19 cellular contexts compared by ENCODE assay signal in the genomic region with DNA sequence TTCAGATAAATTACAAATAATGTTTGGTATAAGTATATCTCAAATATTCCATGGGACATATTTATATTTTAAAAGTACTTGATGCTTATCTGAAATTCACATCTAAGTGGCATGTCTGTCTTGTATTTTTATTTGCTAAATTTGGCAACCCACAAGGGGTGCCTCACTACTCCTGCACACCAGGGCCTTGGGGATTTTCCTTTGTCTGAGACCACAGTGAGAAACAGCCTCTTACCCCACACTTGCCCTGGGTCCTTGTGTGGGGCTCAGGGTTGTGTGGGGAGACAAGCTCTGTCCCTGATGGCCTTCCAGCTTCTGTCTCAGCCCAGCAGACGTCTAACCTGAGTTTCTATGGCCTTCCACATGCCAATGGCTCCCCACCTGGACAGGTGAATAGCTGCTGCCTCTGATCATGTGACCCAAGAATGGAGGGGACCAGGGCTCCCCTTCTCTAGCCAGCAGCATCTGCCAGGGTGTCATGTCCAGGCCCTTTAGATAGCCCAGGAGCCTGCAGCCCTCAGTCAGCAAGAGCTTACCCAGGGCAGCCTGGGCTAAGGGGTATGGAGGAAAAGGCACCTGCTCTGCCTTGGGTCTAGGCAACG. TPM values are rescaled to one million over a fixed set of nuclear protein-coding genes. Genes with fewer than 3 reads are reported as not detected.
A peak's percentile ranks its signal among the peaks of the same experiment; 100 is the strongest.
DNase-seq lines count a peak whose midpoint lies in the region; ATAC-seq and TF ChIP-seq lines count a peak whose summit lies in the region.
"Had no signal": no experiment of that assay in that cellular context is flagged by ENCODE, and none has a peak within 500 bp of the region (broad histone marks: within the 10 kb centered on the region; RNA-seq: fewer than 3 reads in every experiment).

No MANE protein-coding gene starts in this region.

- no peaks in the 10 kb centered on the region for H4K20me1 ChIP-seq in BLaER1 treated with 17β-estradiol and CSF1 and Interleukin-3, amounts not matched to agents 10 nM and 100 nM

- H3K9me3 Mint-ChIP-seq in activated CD8-positive, alpha-beta T cell treated with anti-CD3 and anti-CD28 coated beads for 36 hours, result no peaks in the 10 kb centered on the region
- no peaks in the 10 kb centered on the region for H3K9me3 Mint-ChIP-seq in type B pancreatic cell
- H3K9me3 Mint-ChIP-seq: T-helper 2 cell treated with Interferon-gamma antibody and Interleukin-4, amounts not matched to agents 5 μg/mL and 100 μg/mL, for 36 hours had no signal

- no peak for ATAC-seq in activated CD8-positive, alpha-beta T cell treated with anti-CD3 and anti-CD28 coated beads for 36 hours

- CTCF ChIA-PET in activated CD8-positive, alpha-beta T cell treated with anti-CD3 and anti-CD28 coated beads for 36 hours (lab: Charles Lee), result interaction anchor here (0.9 to 4.9 kb wide), 7 partner anchors 8 to 731 kb away, joined by 3 to 40 read pairs (median 11); no protein-coding TSS in a partner anchor

- no peaks in the 10 kb centered on the region for H3K79me2 ChIP-seq in ACC112 (ENCODE audit: control insufficient read depth, insufficient read depth, low read length, unreplicated experiment)

- POLR2A ChIA-PET in activated CD8-positive, alpha-beta T cell treated with anti-CD3 and anti-CD28 coated beads for 36 hours (lab: Charles Lee), result no interaction called here

- H2AFZ ChIP-seq in ACC112 (ENCODE audit: low read length, unreplicated experiment), result no peak overlapping the region

- no peak for DNase-seq in activated CD8-positive, alpha-beta T cell treated with anti-CD3 and anti-CD28 coated beads for 36 hours
- peak; percentile 49 for DNase-seq in mesenteric fat pad (ENCODE audit: low spot score)
- DNase-seq in type B pancreatic cell (ENCODE audit: extremely low spot score, unreplicated experiment), result no peak
- no peak for DNase-seq in NCI-H748 treated with DMSO at 0.1 percent for 48 hours (lab: John Stamatoyannopoulos, UW)
- DNase-seq in Peyer's patch, result no peak
- DNase-seq: activated CD8-positive, alpha-beta memory T cell treated with anti-CD3 and anti-CD28 coated beads, Interleukin-2, amount 50 U/mL, for 4 hours; activated gamma-delta T cell; foreskin melanocyte; Kasumi-1; midbrain; NCI-H1105; NCI-H2107; NCI-H526; spleen had no signal

- no peak overlapping the region for H3K4me3 ChIP-seq in ACC112 (ENCODE audit: low read depth, low read length)
- H3K4me3 ChIP-seq in BLaER1 treated with 17β-estradiol and CSF1 and Interleukin-3, amounts not matched to agents 10 nM and 100 nM, result no peak overlapping the region
- no peak overlapping the region for H3K4me3 ChIP-seq in Peyer's patch
- H3K4me3 ChIP-seq: spleen, suprapubic skin had no signal

- peak overlapping the region in 10 of 11 experiments; percentile 51 to 80 (median 69); a peak in 19 of 22 replicates for H3K4me2 ChIP-seq in BLaER1 treated with 17β-estradiol and CSF1 and Interleukin-3, amounts not matched to agents 10 nM and 100 nM

- 0 out of 22 replicates have a peak overlapping the region, but pooled peaks of 1 of the 11 experiments have one; percentile 37 for H3K9ac ChIP-seq in BLaER1 treated with 17β-estradiol and CSF1 and Interleukin-3, amounts not matched to agents 10 nM and 100 nM

- H3K27ac ChIP-seq in ACC112 (ENCODE audit: low read depth, low read length), result peak overlapping the region; percentile 69
- H3K27ac ChIP-seq in BLaER1 treated with 17β-estradiol and CSF1 and Interleukin-3, amounts not matched to agents 10 nM and 100 nM, result peak overlapping the region in 4 of 11 experiments; percentile 0 to 25 (median 18); a peak in 6 of 22 replicates
- H3K27ac ChIP-seq in Peyer's patch, result no peak overlapping the region
- H3K27ac ChIP-seq: epithelial cell of prostate, spleen, suprapubic skin had no signal

- H3K36me3 ChIP-seq in ACC112 (ENCODE audit: insufficient read depth, low read length) (no peaks in the 10 kb centered on the region), Peyer's patch (no peaks in the 10 kb centered on the region)
- no peaks in the 10 kb centered on the region for H3K36me3 ChIP-seq in BLaER1 treated with 17β-estradiol and CSF1 and Interleukin-3, amounts not matched to agents 10 nM and 100 nM
- H3K36me3 ChIP-seq: spleen, suprapubic skin had no signal

- TF ChIP-seq CTCF in activated CD8-positive, alpha-beta T cell treated with anti-CD3 and anti-CD28 coated beads for 36 hours (IDR thresholded peaks at IDR 0.05), result no peak
- TF ChIP-seq CTCF in type B pancreatic cell (conservative IDR thresholded peaks at IDR 0.05) (no peak), Peyer's patch (IDR thresholded peaks at IDR 0.05) (no peak)

- H3K4me1 Mint-ChIP-seq in activated CD8-positive, alpha-beta T cell treated with anti-CD3 and anti-CD28 coated beads for 36 hours (ENCODE audit: low read depth), result peaks cover 28% of the 10 kb centered on the region
- H3K4me1 Mint-ChIP-seq in type B pancreatic cell (ENCODE audit: unreplicated experiment), result peaks cover 17% of the 10 kb centered on the region

- H3K27me3 Mint-ChIP-seq in activated CD8-positive, alpha-beta T cell treated with anti-CD3 and anti-CD28 coated beads for 36 hours, result peaks cover 10% of the 10 kb centered on the region
- H3K27me3 Mint-ChIP-seq in type B pancreatic cell, result peaks cover 16% of the 10 kb centered on the region

- no peaks in the 10 kb centered on the region for H3K36me3 Mint-ChIP-seq in activated CD8-positive, alpha-beta T cell treated with anti-CD3 and anti-CD28 coated beads for 36 hours (ENCODE audit: low read depth)
- H3K36me3 Mint-ChIP-seq in type B pancreatic cell, result no peaks in the 10 kb centered on the region

- H3K9me3 ChIP-seq in BLaER1 treated with 17β-estradiol and CSF1 and Interleukin-3, amounts not matched to agents 10 nM and 100 nM (replicated peaks in 1 of 11), result no peaks in the 10 kb centered on the region
- H3K9me3 ChIP-seq in Peyer's patch, result no peaks in the 10 kb centered on the region
- H3K9me3 ChIP-seq: spleen, suprapubic skin had no signal

- H3K4me1 ChIP-seq in ACC112 (ENCODE audit: control insufficient read depth, insufficient read depth, low read length, unreplicated experiment) (peaks cover 47% of the 10 kb centered on the region), Peyer's patch (peaks cover 0 to 5% (median 0%) of the 10 kb centered on the region in 4 donors)
- peaks cover 22 to 63% (median 44%) of the 10 kb centered on the region in 10 experiments for H3K4me1 ChIP-seq in BLaER1 treated with 17β-estradiol and CSF1 and Interleukin-3, amounts not matched to agents 10 nM and 100 nM

- no peaks in the 10 kb centered on the region for H3K27me3 ChIP-seq in ACC112 (ENCODE audit: insufficient read depth, low read length)
- peaks cover 0 to 6% (median 3%) of the 10 kb centered on the region in 11 experiments; a peak in 10 of 22 replicates for H3K27me3 ChIP-seq in BLaER1 treated with 17β-estradiol and CSF1 and Interleukin-3, amounts not matched to agents 10 nM and 100 nM
- H3K27me3 ChIP-seq in Peyer's patch, result no peaks in the 10 kb centered on the region
- H3K27me3 ChIP-seq: suprapubic skin had no signal

- intact Hi-C loops in activated CD8-positive, alpha-beta T cell treated with anti-CD3 and anti-CD28 coated beads for 36 hours (cut with micrococcal nuclease), result no loop called here

- H3K4me3 Mint-ChIP-seq in activated CD8-positive, alpha-beta T cell treated with anti-CD3 and anti-CD28 coated beads for 36 hours, result no peak overlapping the region
- no peak overlapping the region for H3K4me3 Mint-ChIP-seq in type B pancreatic cell
- H3K4me3 Mint-ChIP-seq: T-helper 2 cell treated with Interferon-gamma antibody and Interleukin-4, amounts not matched to agents 5 μg/mL and 100 μg/mL, for 36 hours had no signal

- no peak for TF ChIP-seq POLR2A in Peyer's patch (IDR thresholded peaks at IDR 0.05)

- H3K27ac Mint-ChIP-seq in activated CD8-positive, alpha-beta T cell treated with anti-CD3 and anti-CD28 coated beads for 36 hours, result peak overlapping the region; percentile 53
- H3K27ac Mint-ChIP-seq in type B pancreatic cell, result no peak overlapping the region
- H3K27ac Mint-ChIP-seq: T-helper 2 cell treated with Interferon-gamma antibody and Interleukin-4, amounts not matched to agents 5 μg/mL and 100 μg/mL, for 36 hours had no signal

RNA-seq across cellular contexts. Expression of a gene that starts 49.5 kb away (rescaled TPM):
- 10 to 100 TPM; 54.6 to 59.2 TPM for total RNA-seq in activated CD8-positive, alpha-beta T cell treated with anti-CD3 and anti-CD28 coated beads for 36 hours
- total RNA-seq in mesenteric fat pad, result 71.1 TPM
- 54.6 and 63.4 TPM in 2 replicates for total RNA-seq in type B pancreatic cell (ENCODE audit: low replicate concordance)
- total RNA-seq in Peyer's patch, result 10 to 100 TPM; 25.6 to 67.1 (median 37.8) TPM

RNA-seq across cellular contexts. Expression of a gene that starts 58.3 kb away (rescaled TPM):
- total RNA-seq in activated CD8-positive, alpha-beta T cell treated with anti-CD3 and anti-CD28 coated beads for 36 hours, result 10 to 100 TPM; 19.1 to 19.3 TPM
- total RNA-seq in mesenteric fat pad (18.0 TPM), type B pancreatic cell (ENCODE audit: low replicate concordance) (17.7 and 20.7 TPM in 2 replicates), Peyer's patch (10 to 100 TPM; 18.6 to 47.0 (median 21.9) TPM)

RNA-seq across cellular contexts. Expression of a gene that starts 58.6 kb away (rescaled TPM):
- total RNA-seq in activated CD8-positive, alpha-beta T cell treated with anti-CD3 and anti-CD28 coated beads for 36 hours, result 10 to 100 TPM; 21.8 to 22.6 TPM
- 28.1 TPM for total RNA-seq in mesenteric fat pad
- 31.4 and 39.8 TPM in 2 replicates for total RNA-seq in type B pancreatic cell (ENCODE audit: low replicate concordance)
- 10 to 100 TPM; 28.2 to 46.2 (median 40.2) TPM for total RNA-seq in Peyer's patch
